7 cellular contexts compared by ENCODE assay signal in the genomic region with DNA sequence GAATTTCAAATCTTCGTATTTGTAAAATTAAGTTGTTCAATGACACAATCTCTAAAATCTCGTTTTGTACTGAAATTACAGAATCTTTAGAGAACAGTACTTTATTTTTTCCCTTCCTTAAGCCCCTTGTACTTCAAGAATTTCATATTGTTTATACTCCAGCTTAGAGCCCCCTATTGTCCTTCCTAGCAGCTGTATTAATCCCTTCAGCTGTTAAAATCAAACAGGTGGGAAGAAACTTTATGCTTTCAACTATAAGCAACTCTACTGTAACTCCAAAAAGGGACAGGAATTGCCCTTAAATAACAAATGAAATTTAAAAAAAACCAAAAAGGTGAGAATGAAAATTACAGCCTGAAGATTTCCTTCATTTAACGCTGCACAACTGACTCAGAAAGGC. TPM values are rescaled to one million over a fixed set of nuclear protein-coding genes. Genes with fewer than 3 reads are reported as not detected.
DNase-seq lines count a peak whose midpoint lies in the region; ATAC-seq and TF ChIP-seq lines count a peak whose summit lies in the region.

No MANE protein-coding gene starts in this region.

- TF ChIP-seq EP300 in stomach (IDR thresholded peaks at IDR 0.05), result no peak

- peak overlapping the region; percentile 91 for H3K4me3 Mint-ChIP-seq in activated T-helper 1 cell treated with anti-CD3 and anti-CD28 coated beads, Interleukin-12 subunit alpha, Interleukin-12 subunit beta, Interleukin-2, Interleukin-4 antibody, amounts not matched to agents 30 ng/mL and 10 ng/mL and 1 ng/mL, durations not matched to agents 14 hours and 24 hours and 36 hours

- H3K4me1 ChIP-seq in HUES48 (ENCODE audit: control insufficient read depth, insufficient read depth, low read length) (peaks cover 52% of the 10 kb centered on the region), stomach (peaks cover 60 to 73% (median 70%) of the 10 kb centered on the region in 4 donors)

- peak overlapping the region; percentile 82 for H3K4me3 ChIP-seq in HUES48 (ENCODE audit: low read depth, low read length)
- peak overlapping the region; percentile 97 for H3K4me3 ChIP-seq in iPS-18c (ENCODE audit: insufficient read depth, low read depth, low read length)
- peak overlapping the region; percentile 72 to 93 (median 85) for H3K4me3 ChIP-seq in stomach

- TF ChIP-seq POLR2A in stomach (IDR thresholded peaks at IDR 0.05), result no peak

- no peak for TF ChIP-seq CTCF in stomach (IDR thresholded peaks at IDR 0.05)

- peaks cover 65% of the 10 kb centered on the region for H3K4me1 Mint-ChIP-seq in activated T-helper 1 cell treated with anti-CD3 and anti-CD28 coated beads, Interleukin-12 subunit alpha, Interleukin-12 subunit beta, Interleukin-2, Interleukin-4 antibody, amounts not matched to agents 30 ng/mL and 10 ng/mL and 1 ng/mL, durations not matched to agents 14 hours and 24 hours and 36 hours (ENCODE audit: low read depth)

- H3K9ac ChIP-seq in HUES48 (ENCODE audit: low read depth, low read length), result peak overlapping the region; percentile 92

- H3K27me3 ChIP-seq in HUES48 (ENCODE audit: control insufficient read depth, insufficient read depth, low read length) (no peaks in the 10 kb centered on the region), stomach (no peaks in the 10 kb centered on the region)

- peaks cover 1% of the 10 kb centered on the region for H3K27me3 Mint-ChIP-seq in activated T-helper 1 cell treated with anti-CD3 and anti-CD28 coated beads, Interleukin-12 subunit alpha, Interleukin-12 subunit beta, Interleukin-2, Interleukin-4 antibody, amounts not matched to agents 30 ng/mL and 10 ng/mL and 1 ng/mL, durations not matched to agents 14 hours and 24 hours and 36 hours (ENCODE audit: insufficient read depth)

- ATAC-seq in GM21447 (IDR thresholded peaks at IDR 0.05; ENCODE audit: unreplicated experiment), result no peak

- H3K36me3 ChIP-seq in HUES48 (ENCODE audit: control insufficient read depth, insufficient read depth, low read length) (peaks cover 60% of the 10 kb centered on the region), stomach (peaks cover 11 to 34% (median 30%) of the 10 kb centered on the region in 4 donors)

- H3K36me3 Mint-ChIP-seq in activated T-helper 1 cell treated with anti-CD3 and anti-CD28 coated beads, Interleukin-12 subunit alpha, Interleukin-12 subunit beta, Interleukin-2, Interleukin-4 antibody, amounts not matched to agents 30 ng/mL and 10 ng/mL and 1 ng/mL, durations not matched to agents 14 hours and 24 hours and 36 hours (ENCODE audit: low read depth), result peaks cover 67% of the 10 kb centered on the region

- peak overlapping the region; percentile 98 for H3K27ac ChIP-seq in HUES48 (ENCODE audit: low read depth, low read length)
- peak overlapping the region in 4 of 5 donors; percentile 89 to 96 (median 92) for H3K27ac ChIP-seq in stomach

- intact Hi-C loops in activated T-helper 1 cell treated with anti-CD3 and anti-CD28 coated beads, Interleukin-12 subunit alpha, Interleukin-12 subunit beta, Interleukin-2, Interleukin-4 antibody, amounts not matched to agents 30 ng/mL and 10 ng/mL and 1 ng/mL, durations not matched to agents 14 hours and 24 hours and 36 hours (cut with micrococcal nuclease), result no loop called here
- intact Hi-C loops in stomach (cut with DNase I; ENCODE audit: low total_unique reads), result loop anchor here (10.0 kb wide), 1 partner anchor 79 kb away; the partner anchor contains the start of gene ATP5F1B

- no peaks in the 10 kb centered on the region for H3K9me3 ChIP-seq in HUES48 (ENCODE audit: control insufficient read depth, insufficient read depth, low read length)
- H3K9me3 ChIP-seq in iPS-18c (ENCODE audit: control insufficient read depth, insufficient read depth, low read length), result no peaks in the 10 kb centered on the region
- no peaks in the 10 kb centered on the region for H3K9me3 ChIP-seq in stomach

- no peaks in the 10 kb centered on the region for H3K9me3 Mint-ChIP-seq in activated T-helper 1 cell treated with anti-CD3 and anti-CD28 coated beads, Interleukin-12 subunit alpha, Interleukin-12 subunit beta, Interleukin-2, Interleukin-4 antibody, amounts not matched to agents 30 ng/mL and 10 ng/mL and 1 ng/mL, durations not matched to agents 14 hours and 24 hours and 36 hours

- 24 to 45% (median 31%) methylated on average over 3 of the region's 3 CpGs for WGBS in stomach, 5 donors

- no peak for DNase-seq in activated T-helper 1 cell treated with anti-CD3 and anti-CD28 coated beads, Interleukin-12 subunit alpha, Interleukin-12 subunit beta, Interleukin-2, Interleukin-4 antibody, amounts not matched to agents 30 ng/mL and 10 ng/mL and 1 ng/mL, durations not matched to agents 14 hours and 24 hours and 36 hours (ENCODE audit: low spot score)
- DNase-seq in stomach (no peak), epidermal melanocyte (ENCODE audit: insufficient read length, low spot score) (no peak), NCI-H774 (lab: John Stamatoyannopoulos, UW) (no peak)

- H3K27ac Mint-ChIP-seq in activated T-helper 1 cell treated with anti-CD3 and anti-CD28 coated beads, Interleukin-12 subunit alpha, Interleukin-12 subunit beta, Interleukin-2, Interleukin-4 antibody, amounts not matched to agents 30 ng/mL and 10 ng/mL and 1 ng/mL, durations not matched to agents 14 hours and 24 hours and 36 hours, result peak overlapping the region; percentile 30

RNA-seq across cellular contexts. Expression of gene NACA, which starts 1.7 kb away (rescaled TPM):
- 942 and 963 TPM in 2 replicates for total RNA-seq in activated T-helper 1 cell treated with anti-CD3 and anti-CD28 coated beads, Interleukin-12 subunit alpha, Interleukin-12 subunit beta, Interleukin-2, Interleukin-4 antibody, amounts not matched to agents 30 ng/mL and 10 ng/mL and 1 ng/mL, durations not matched to agents 14 hours and 24 hours and 36 hours
- total RNA-seq in stomach, result 1,000 to 10,000 TPM in 2 of 5 donors, 100 to 1,000 TPM in 3; 366 to 1,322 (median 558) TPM
- 1,000 to 10,000 TPM; 1,626 to 2,450 (median 1,999) TPM for polyA plus RNA-seq in stomach

RNA-seq across cellular contexts. Expression of gene PRIM1, which starts 28.8 kb away (rescaled TPM):
- 67.5 and 67.8 TPM in 2 replicates for total RNA-seq in activated T-helper 1 cell treated with anti-CD3 and anti-CD28 coated beads, Interleukin-12 subunit alpha, Interleukin-12 subunit beta, Interleukin-2, Interleukin-4 antibody, amounts not matched to agents 30 ng/mL and 10 ng/mL and 1 ng/mL, durations not matched to agents 14 hours and 24 hours and 36 hours
- 10 to 100 TPM in 3 of 5 donors, 1 to 10 TPM in 1, not detected in 1; 5.2 to 45.5 (median 16.8) TPM for total RNA-seq in stomach
- 1 to 10 TPM; 4.3 to 5.7 (median 5.0) TPM for polyA plus RNA-seq in stomach

RNA-seq across cellular contexts. Expression of gene PTGES3, which starts 35.3 kb away (rescaled TPM):
- 301 and 302 TPM in 2 replicates for total RNA-seq in activated T-helper 1 cell treated with anti-CD3 and anti-CD28 coated beads, Interleukin-12 subunit alpha, Interleukin-12 subunit beta, Interleukin-2, Interleukin-4 antibody, amounts not matched to agents 30 ng/mL and 10 ng/mL and 1 ng/mL, durations not matched to agents 14 hours and 24 hours and 36 hours
- total RNA-seq in stomach, result 100 to 1,000 TPM in 1 of 5 donors, 10 to 100 TPM in 4; 43.3 to 120 (median 78.8) TPM
- polyA plus RNA-seq in stomach, result 100 to 1,000 TPM in 2 of 3 donors, 10 to 100 TPM in 1; 97.7 to 145 (median 113) TPM

RNA-seq across cellular contexts. Expression of gene HSD17B6, which starts 39.8 kb away (rescaled TPM):
- 1.3 and 1.7 TPM in 2 replicates for total RNA-seq in activated T-helper 1 cell treated with anti-CD3 and anti-CD28 coated beads, Interleukin-12 subunit alpha, Interleukin-12 subunit beta, Interleukin-2, Interleukin-4 antibody, amounts not matched to agents 30 ng/mL and 10 ng/mL and 1 ng/mL, durations not matched to agents 14 hours and 24 hours and 36 hours
- 1 to 10 TPM in 4 of 5 donors, not detected in 1; 4.4 to 8.0 (median 6.2) TPM for total RNA-seq in stomach
- 10 to 100 TPM in 1 of 3 donors, 1 to 10 TPM in 2; 4.9 to 11.3 (median 5.4) TPM for polyA plus RNA-seq in stomach
